ENCODE assay signal across 1 cellular context in the genomic region with DNA sequence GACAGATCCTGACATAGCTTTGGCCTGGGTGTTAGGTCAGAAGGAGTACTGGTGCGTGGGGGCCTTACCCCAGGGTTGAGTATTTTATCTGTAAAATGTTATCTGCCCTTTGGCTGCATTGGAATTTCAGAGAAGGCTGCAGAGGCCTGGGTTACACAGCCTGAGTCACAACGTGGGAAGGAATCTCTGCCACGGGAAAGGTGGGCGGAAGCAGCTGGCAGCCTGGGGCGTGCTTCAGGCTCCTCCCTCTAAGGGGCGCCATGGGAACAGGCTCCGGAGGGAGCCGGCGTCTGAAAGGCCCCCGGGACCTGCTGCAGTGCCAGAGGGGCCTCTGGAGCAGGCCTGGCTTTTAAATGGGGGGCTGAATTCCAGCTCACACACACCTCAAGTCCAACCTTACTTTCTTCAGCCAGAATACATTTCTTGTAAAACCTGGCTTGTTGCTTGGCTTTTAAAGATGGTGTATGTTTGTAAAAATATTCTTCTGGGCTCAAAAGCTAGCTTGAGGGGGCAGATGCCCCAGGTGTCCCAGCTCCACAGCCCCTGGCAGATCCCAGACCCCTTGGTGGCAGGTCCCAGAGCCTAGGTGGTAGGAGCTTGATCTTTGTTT.
TF ChIP-seq lines count a peak whose summit lies in the region.

No MANE protein-coding gene starts in this region.

TF ChIP-seq in HepG2, 621 proteins besides CTCF, POLR2A, EP300 and RAD21 (continued from another document):
- no peak for TF ChIP-seq TARDBP (CRISPR knock-in tag; IDR thresholded peaks at IDR 0.05)
- no peak for TF ChIP-seq PHF20 (CRISPR knock-in tag; IDR thresholded peaks at IDR 0.05)
- TF ChIP-seq, protein P1, sequence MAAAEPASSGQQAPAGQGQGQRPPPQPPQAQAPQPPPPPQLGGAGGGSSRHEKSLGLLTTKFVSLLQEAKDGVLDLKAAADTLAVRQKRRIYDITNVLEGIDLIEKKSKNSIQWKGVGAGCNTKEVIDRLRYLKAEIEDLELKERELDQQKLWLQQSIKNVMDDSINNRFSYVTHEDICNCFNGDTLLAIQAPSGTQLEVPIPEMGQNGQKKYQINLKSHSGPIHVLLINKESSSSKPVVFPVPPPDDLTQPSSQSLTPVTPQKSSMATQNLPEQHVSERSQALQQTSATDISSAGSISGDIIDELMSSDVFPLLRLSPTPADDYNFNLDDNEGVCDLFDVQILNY (CRISPR knock-in tag; conservative IDR thresholded peaks at IDR 0.05): no peak
- TF ChIP-seq STAG1 (CRISPR knock-in tag; IDR thresholded peaks at IDR 0.05): peak; percentile 72
- TF ChIP-seq ERF (CRISPR knock-in tag; IDR thresholded peaks at IDR 0.05): no peak
- TF ChIP-seq RBM22 (optimal IDR thresholded peaks at IDR 0.05; ENCODE audit: low read length): peak; percentile 14
- TF ChIP-seq, protein P2, sequence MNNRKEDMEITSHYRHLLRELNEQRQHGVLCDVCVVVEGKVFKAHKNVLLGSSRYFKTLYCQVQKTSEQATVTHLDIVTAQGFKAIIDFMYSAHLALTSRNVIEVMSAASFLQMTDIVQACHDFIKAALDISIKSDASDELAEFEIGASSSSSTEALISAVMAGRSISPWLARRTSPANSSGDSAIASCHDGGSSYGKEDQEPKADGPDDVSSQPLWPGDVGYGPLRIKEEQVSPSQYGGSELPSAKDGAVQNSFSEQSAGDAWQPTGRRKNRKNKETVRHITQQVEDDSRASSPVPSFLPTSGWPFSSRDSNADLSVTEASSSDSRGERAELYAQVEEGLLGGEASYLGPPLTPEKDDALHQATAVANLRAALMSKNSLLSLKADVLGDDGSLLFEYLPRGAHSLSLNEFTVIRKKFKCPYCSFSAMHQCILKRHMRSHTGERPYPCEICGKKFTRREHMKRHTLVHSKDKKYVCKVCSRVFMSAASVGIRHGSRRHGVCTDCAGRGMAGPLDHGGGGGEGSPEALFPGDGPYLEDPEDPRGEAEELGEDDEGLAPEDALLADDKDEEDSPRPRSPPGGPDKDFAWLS (CRISPR knock-in tag; IDR thresholded peaks at IDR 0.05; ENCODE audit: borderline replicate concordance): no peak
- TF ChIP-seq AGO2 (optimal IDR thresholded peaks at IDR 0.05; ENCODE audit: low read depth, low read length): peak; percentile 39
